8 cellular contexts compared by ENCODE assay signal in the genomic region with DNA sequence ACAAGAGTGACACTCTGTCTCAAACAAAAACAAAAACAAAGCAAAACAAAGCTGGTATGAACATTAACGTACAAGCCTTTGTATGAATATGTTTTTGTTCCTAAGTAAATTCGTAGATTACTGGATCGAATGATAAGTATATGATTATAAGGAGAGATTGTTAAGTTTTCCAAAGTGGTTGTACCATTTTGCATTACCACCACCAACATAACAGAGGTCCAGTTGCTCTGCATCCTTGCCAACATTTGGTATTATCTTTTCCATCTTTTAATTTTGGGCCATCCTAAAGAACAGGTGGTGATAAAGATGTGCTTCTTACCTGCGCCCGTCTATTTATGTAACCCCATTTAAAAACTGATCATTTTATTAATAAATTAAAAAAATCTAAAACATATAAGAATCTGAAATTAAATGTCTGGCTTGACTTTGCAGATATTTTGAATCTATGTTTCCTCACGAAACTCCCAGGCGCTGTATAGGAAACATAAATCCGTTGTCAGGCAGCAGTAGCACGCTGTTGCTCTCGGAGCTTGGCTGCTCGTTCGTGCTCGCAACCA. TPM values are rescaled to one million over a fixed set of nuclear protein-coding genes. Genes with fewer than 3 reads are reported as not detected.
DNase-seq lines count a peak whose midpoint lies in the region; ATAC-seq and TF ChIP-seq lines count a peak whose summit lies in the region.

No MANE protein-coding gene starts in this region.

- no peaks in the 10 kb centered on the region for H3K9me3 ChIP-seq in OCI-LY1 (ENCODE audit: low read length)
- peaks cover 6% of the 10 kb centered on the region for H3K9me3 ChIP-seq in endodermal cell (ENCODE audit: control insufficient read depth, low read length)

- H3K9ac ChIP-seq in OCI-LY1 (ENCODE audit: low read length) (no peak overlapping the region), endodermal cell (ENCODE audit: extremely low read depth, low read length, poor library complexity, severe bottlenecking) (peak overlapping the region; percentile 56)

- H3K36me3 ChIP-seq in OCI-LY1 (ENCODE audit: insufficient read depth, low read length), result peaks cover 23% of the 10 kb centered on the region
- H3K36me3 ChIP-seq in endodermal cell (ENCODE audit: control insufficient read depth, insufficient read depth, low read length), result peaks cover 20% of the 10 kb centered on the region

- H3K9me3 Mint-ChIP-seq in endodermal cell, result peaks cover 10% of the 10 kb centered on the region
- peaks cover 8% of the 10 kb centered on the region for H3K9me3 Mint-ChIP-seq in progenitor cell of endocrine pancreas (ENCODE audit: low read depth)

- no peak for ATAC-seq in GM18873 (IDR thresholded peaks at IDR 0.05; ENCODE audit: low FRiP score, unreplicated experiment)

- H3F3A ChIP-seq in OCI-LY1 (ENCODE audit: insufficient read depth, low read length), result no peaks in the 10 kb centered on the region

- H3K27ac ChIP-seq in OCI-LY1 (ENCODE audit: low read depth, low read length, poor library complexity, severe bottlenecking) (no peak overlapping the region), endodermal cell (ENCODE audit: low read depth, low read length) (no peak overlapping the region)

- H3K36me3 Mint-ChIP-seq in endodermal cell (ENCODE audit: low read depth) (no peaks in the 10 kb centered on the region), progenitor cell of endocrine pancreas (ENCODE audit: insufficient read depth) (peaks cover 11% of the 10 kb centered on the region)

- H4K20me1 ChIP-seq in OCI-LY1 (ENCODE audit: insufficient read depth, low read length), result no peaks in the 10 kb centered on the region

- peaks cover 27% of the 10 kb centered on the region for H3K4me1 ChIP-seq in OCI-LY1 (ENCODE audit: insufficient read depth, low read length, severe bottlenecking)
- no peaks in the 10 kb centered on the region for H3K4me1 ChIP-seq in endodermal cell (ENCODE audit: control insufficient read depth, insufficient read depth, low read length)

- DNase-seq in endodermal cell (no peak), progenitor cell of endocrine pancreas (ENCODE audit: low spot score, unreplicated experiment) (no peak), DMS79 treated with DMSO at 0.1 percent for 48 hours (lab: John Stamatoyannopoulos, UW) (no peak), DMS79 (lab: John Stamatoyannopoulos, UW) (no peak)
- DNase-seq in activated CD8-positive, alpha-beta memory T cell treated with anti-CD3 and anti-CD28 coated beads, Interleukin-2, amount 50 U/mL, for 4 hours, result no peak

- TF ChIP-seq POLR2A in GM10847 (IDR thresholded peaks at IDR 0.05; ENCODE audit: extremely low read depth, insufficient read length), result peak; percentile 65

- H3K79me2 ChIP-seq in OCI-LY1 (ENCODE audit: insufficient read depth, low read length), result no peaks in the 10 kb centered on the region

- H2AFZ ChIP-seq in OCI-LY1 (ENCODE audit: low read length), result no peak overlapping the region

- H3K27ac Mint-ChIP-seq in endodermal cell (peak overlapping the region; percentile 93), progenitor cell of endocrine pancreas (peak overlapping the region; percentile 97)

- peaks cover 9% of the 10 kb centered on the region for H3K4me1 Mint-ChIP-seq in endodermal cell
- peaks cover 18% of the 10 kb centered on the region for H3K4me1 Mint-ChIP-seq in progenitor cell of endocrine pancreas (ENCODE audit: low read depth)

- H3K4me3 Mint-ChIP-seq in endodermal cell (no peak overlapping the region), progenitor cell of endocrine pancreas (ENCODE audit: low read depth) (no peak overlapping the region)

- no peaks in the 10 kb centered on the region for H3K27me3 Mint-ChIP-seq in endodermal cell (ENCODE audit: insufficient read depth)
- H3K27me3 Mint-ChIP-seq in progenitor cell of endocrine pancreas, result no peaks in the 10 kb centered on the region

- H3K4me3 ChIP-seq in OCI-LY1 (ENCODE audit: low read depth, low read length, poor library complexity, severe bottlenecking) (no peak overlapping the region), endodermal cell (ENCODE audit: low read length) (peak overlapping the region; percentile 78)

- TF ChIP-seq CTCF in OCI-LY1 (IDR thresholded peaks at IDR 0.05; ENCODE audit: low read length) (no peak), endodermal cell (conservative IDR thresholded peaks at IDR 0.05) (no peak), progenitor cell of endocrine pancreas (IDR thresholded peaks at IDR 0.05; ENCODE audit: unreplicated experiment) (no peak)

- peak overlapping the region; percentile 33; the same call in 1 of the 2 replicates for H3K4me2 ChIP-seq in OCI-LY1 (ENCODE audit: low read length)

- no peaks in the 10 kb centered on the region for H3K9me2 ChIP-seq in OCI-LY1 (ENCODE audit: low read depth, low read length)

- 0 to 26% methylated on average over 7 to 11 of the region's 13 CpGs for WGBS in endodermal cell (ENCODE audit: insufficient coverage in 1 of 2, insufficient read length in 1 of 2), 2 experiments

- H3K27me3 ChIP-seq in OCI-LY1 (ENCODE audit: insufficient read depth, low read length) (no peaks in the 10 kb centered on the region), endodermal cell (ENCODE audit: control insufficient read depth, insufficient read depth, low read length, poor library complexity, severe bottlenecking) (no peaks in the 10 kb centered on the region)

RNA-seq across cellular contexts. Expression of gene NAA35, which starts 0.6 kb away (rescaled TPM):
- total RNA-seq in endodermal cell, result 10 to 100 TPM; 30.3 to 31.4 TPM
- 32.3 TPM for polyA plus RNA-seq in endodermal cell (2013, experiment 1 of 2)
- 32.1 TPM for polyA plus RNA-seq in endodermal cell (2013, experiment 2 of 2)
- total RNA-seq in progenitor cell of endocrine pancreas, result 37.3 and 37.7 TPM in 2 replicates
